17 cellular contexts compared by ENCODE assay signal in the genomic region with DNA sequence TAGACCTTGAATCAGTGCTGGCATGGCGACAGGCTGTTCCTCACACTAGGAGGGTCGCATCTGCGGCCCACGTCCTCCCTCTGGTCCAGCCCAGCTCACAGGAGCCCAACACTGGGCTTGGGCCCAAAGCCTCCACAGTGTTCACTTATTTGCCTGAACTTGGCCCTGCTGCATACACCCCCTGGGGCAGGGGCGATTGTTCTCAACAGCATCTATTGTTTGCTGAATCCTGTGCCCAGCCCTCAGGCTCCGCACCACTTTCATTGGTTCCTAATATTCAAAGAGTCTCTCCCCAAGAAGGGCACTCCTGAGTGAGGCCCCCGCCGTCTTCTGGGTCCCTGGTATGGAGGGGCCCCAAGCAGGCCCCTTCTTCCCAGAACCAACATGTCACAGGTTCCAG.
DNase-seq lines count a peak whose midpoint lies in the region; TF ChIP-seq lines count a peak whose summit lies in the region.
"Had no signal": no experiment of that assay in that cellular context is flagged by ENCODE, and none has a peak within 500 bp of the region (broad histone marks: within the 10 kb centered on the region; RNA-seq: fewer than 3 reads in every experiment).

No MANE protein-coding gene starts in this region.

- CTCF ChIA-PET in activated naive CD4-positive, alpha-beta T cell treated with anti-CD3 and anti-CD28 coated beads, Interleukin-2, amount 10 ng/mL, durations not matched to agents 7 days and 5 days (lab: Charles Lee), result no interaction called here

- H3K9me3 ChIP-seq in spleen, result no peaks in the 10 kb centered on the region

- WGBS in spleen, 5 donors, result 79 to 89% (median 88%) methylated on average over 7 to 8 of the region's 8 CpGs

- peak overlapping the region in 2 of 5 experiments; percentile 22 to 37 for H3K4me3 Mint-ChIP-seq in brain
- no peak overlapping the region for H3K4me3 Mint-ChIP-seq in activated naive CD4-positive, alpha-beta T cell treated with anti-CD3 and anti-CD28 coated beads, Interleukin-2, amount 10 ng/mL, durations not matched to agents 7 days and 5 days
- H3K4me3 Mint-ChIP-seq: B cell; CD4-positive, alpha-beta T cell had no signal

- no peak overlapping the region for H3K4me3 ChIP-seq in spleen
- no peak overlapping the region for H3K4me3 ChIP-seq in foreskin fibroblast (ENCODE audit: low read depth in 1 of 2, low read length in 2 of 2)
- H3K4me3 ChIP-seq: K562, SK-N-MC had no signal

- no peaks in the 10 kb centered on the region for H3K36me3 Mint-ChIP-seq in brain
- no peaks in the 10 kb centered on the region for H3K36me3 Mint-ChIP-seq in activated naive CD4-positive, alpha-beta T cell treated with anti-CD3 and anti-CD28 coated beads, Interleukin-2, amount 10 ng/mL, durations not matched to agents 7 days and 5 days

- peaks cover 72% of the 10 kb centered on the region for H3K4me1 Mint-ChIP-seq in brain
- H3K4me1 Mint-ChIP-seq in activated naive CD4-positive, alpha-beta T cell treated with anti-CD3 and anti-CD28 coated beads, Interleukin-2, amount 10 ng/mL, durations not matched to agents 7 days and 5 days, result no peaks in the 10 kb centered on the region
- H3K4me1 Mint-ChIP-seq: B cell had no signal

- peaks cover 8 to 39% (median 25%) of the 10 kb centered on the region in 6 donors for H3K4me1 ChIP-seq in spleen

- intact Hi-C loops in spleen (cut with DNase I; ENCODE audit: low total_unique reads), result no loop called here

- peaks cover 0 to 18% (median 0%) of the 10 kb centered on the region in 7 donors for H3K27me3 ChIP-seq in spleen (replicated peaks in 1 of 7)

- peaks cover 8% of the 10 kb centered on the region for H3K27me3 Mint-ChIP-seq in brain
- peaks cover 54% of the 10 kb centered on the region for H3K27me3 Mint-ChIP-seq in activated naive CD4-positive, alpha-beta T cell treated with anti-CD3 and anti-CD28 coated beads, Interleukin-2, amount 10 ng/mL, durations not matched to agents 7 days and 5 days

- TF ChIP-seq POLR2A in spleen (IDR thresholded peaks at IDR 0.05), result no peak

- H3K9me3 Mint-ChIP-seq in brain, result no peaks in the 10 kb centered on the region
- H3K9me3 Mint-ChIP-seq in activated naive CD4-positive, alpha-beta T cell treated with anti-CD3 and anti-CD28 coated beads, Interleukin-2, amount 10 ng/mL, durations not matched to agents 7 days and 5 days, result no peaks in the 10 kb centered on the region
- H3K9me3 Mint-ChIP-seq: CD4-positive, alpha-beta T cell had no signal

- TF ChIP-seq CTCF in brain (conservative IDR thresholded peaks at IDR 0.05), result no peak
- TF ChIP-seq CTCF in spleen (IDR thresholded peaks at IDR 0.05 in 8 of 11, conservative IDR thresholded peaks at IDR 0.05 in 3 of 11), result no peak
- no peak for TF ChIP-seq CTCF in foreskin fibroblast (IDR thresholded peaks at IDR 0.05; ENCODE audit: low read depth, low read length)

- H3K27ac Mint-ChIP-seq in brain, result peak overlapping the region; percentile 25 to 80 (median 58)
- H3K27ac Mint-ChIP-seq in activated naive CD4-positive, alpha-beta T cell treated with anti-CD3 and anti-CD28 coated beads, Interleukin-2, amount 10 ng/mL, durations not matched to agents 7 days and 5 days, result no peak overlapping the region
- H3K27ac Mint-ChIP-seq: B cell; CD4-positive, alpha-beta T cell had no signal

- H3K27ac ChIP-seq in spleen, result no peak overlapping the region
- H3K27ac ChIP-seq: 22Rv1, SK-N-MC had no signal

- no peaks in the 10 kb centered on the region for H3K36me3 ChIP-seq in spleen

- peak in 2 of 3 experiments; percentile 51 to 72 for DNase-seq in NCI-H1417 (lab: John Stamatoyannopoulos, UW)
- no peak for DNase-seq in NCI-H1417 treated with DMSO at 0.1 percent for 48 hours (lab: John Stamatoyannopoulos, UW)
- peak; percentile 91 for DNase-seq in NCI-H146 (lab: John Stamatoyannopoulos, UW)
- peak; percentile 41 for DNase-seq in spleen
- no peak for DNase-seq in NCI-H526 treated with DMSO at 0.1 percent for 48 hours (lab: John Stamatoyannopoulos, UW)
- DNase-seq in activated naive CD4-positive, alpha-beta T cell treated with anti-CD3 and anti-CD28 coated beads, Interleukin-2, amount 10 ng/mL, durations not matched to agents 7 days and 5 days, result no peak
- DNase-seq in foreskin fibroblast, result no peak
- DNase-seq: CD4-positive, alpha-beta T cell; DMS79 treated with DMSO at 0.1 percent for 48 hours; MV-4-11; NCI-H1694 treated with DMSO at 0.1 percent for 48 hours; Right ventricle myocardium superior had no signal

Comparison
In these comparisons a context has a peak if more than half of its experiments do, and no peak if none do; other contexts are left out.
1. DNase-seq: peak in NCI-H1417 (2 of 3), NCI-H146 (single experiment) and spleen (single experiment); none in NCI-H1417 treated with DMSO at 0.1 percent for 48 hours (single experiment), NCI-H526 treated with DMSO at 0.1 percent for 48 hours (single experiment), activated naive CD4-positive, alpha-beta T cell treated with anti-CD3 and anti-CD28 coated beads, Interleukin-2, amount 10 ng/mL, durations not matched to agents 7 days and 5 days (single experiment) and foreskin fibroblast (0 of 2).